Comparison of ENCODE assay signal across 39 cellular contexts in the genomic region with DNA sequence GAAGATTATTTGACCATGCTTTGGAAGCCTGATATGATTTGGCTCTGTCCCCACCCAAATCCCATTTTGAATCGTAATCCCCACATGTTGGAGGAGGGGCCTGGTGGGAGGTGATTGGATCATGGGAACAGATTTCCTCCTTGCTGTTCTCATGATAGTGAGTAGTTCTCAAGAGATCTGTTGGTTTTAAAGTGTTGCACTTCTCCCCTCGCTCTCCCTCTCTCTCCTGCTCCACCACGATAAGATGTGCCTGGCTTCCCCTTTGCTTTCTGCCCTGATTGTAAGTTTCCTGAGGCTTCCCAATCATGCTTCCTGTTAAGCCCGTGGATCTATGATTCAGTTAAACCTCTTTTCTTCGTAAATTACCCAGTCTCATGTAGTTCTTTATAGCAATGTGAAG. TPM values are rescaled to one million over a fixed set of nuclear protein-coding genes. Genes with fewer than 3 reads are reported as not detected.
"Had no signal": no experiment of that assay in that cellular context is flagged by ENCODE, and none has a peak within 500 bp of the region (broad histone marks: within the 10 kb centered on the region; RNA-seq: fewer than 3 reads in every experiment).

No MANE protein-coding gene starts in this region.

- H3K27ac ChIP-seq: adrenal gland, body of pancreas, breast epithelium, PC-9, RWPE1, VCaP had no signal

- H3K4me1 ChIP-seq: adrenal gland, breast epithelium had no signal

- H3K27me3 ChIP-seq: adrenal gland, body of pancreas, breast epithelium, MG63 had no signal

- H3K4me3 ChIP-seq: adrenal gland, body of pancreas, breast epithelium, MG63, PC-9 had no signal

- H3K9me3 ChIP-seq: adrenal gland, body of pancreas, breast epithelium, MG63 had no signal

- H3K36me3 ChIP-seq: adrenal gland, breast epithelium, MG63 had no signal

- ATAC-seq: activated naive CD4-positive, alpha-beta T cell treated with anti-CD3 and anti-CD28 coated beads, Interleukin-2, amount 50 U/mL, for 72 hours; activated T-cell treated with anti-CD3 and anti-CD28 coated beads, Interleukin-2, amount 50 U/mL, for 4 hours; body of pancreas; Right ventricle myocardium inferior; SK-N-SH treated with all-trans-retinoic acid at 6 μM for 48 hours had no signal

- DNase-seq: activated B cell treated with CpG ODN at 0.5 μM for 24 hours; activated CD4-positive, alpha-beta memory T cell treated with anti-CD3 and anti-CD28 coated beads for 36 hours; activated CD4-positive, alpha-beta T cell treated with anti-CD3 and anti-CD28 coated beads for 4 hours; activated CD4-positive, alpha-beta T cell treated with anti-CD3 and anti-CD28 coated beads, Interleukin-2, amount 50 U/mL, for 1 hour; activated CD4-positive, CD25-positive, alpha-beta regulatory T cell treated with anti-CD3 and anti-CD28 coated beads, Interleukin-2, amount 50 U/mL, for 72 hours; activated CD8-positive, alpha-beta memory T cell treated with anti-CD3 and anti-CD28 coated beads, Interleukin-2, amount 50 U/mL, for 4 hours; activated gamma-delta T cell treated with Interleukin-2 at 50 U/mL for 16 hours; activated naive CD4-positive, alpha-beta T cell treated with anti-CD3 and anti-CD28 coated beads for 36 hours; activated T-cell treated with anti-CD3 and anti-CD28 coated beads for 4 hours; activated T-cell treated with anti-CD3 and anti-CD28 coated beads, Interleukin-2, amount 50 U/mL, for 4 hours; adrenal gland; body of pancreas; Karpas-422; MG63; MV-4-11; NCI-H1092; NCI-H1436 treated with DMSO at 0.1 percent for 48 hours; NCI-H1694 treated with DMSO at 0.1 percent for 48 hours; NCI-H2029; NCI-H2171; NCI-H510A; NCI-H526; NCI-H748 treated with DMSO at 0.1 percent for 48 hours; PC-9; SIG-M5; SW 1271; T-helper 1 cell; T-helper 2 cell; T-helper 9 cell had no signal

RNA-seq across cellular contexts. Expression of gene FAM217A, which starts 21.7 kb away (rescaled TPM):
- total RNA-seq: activated B cell treated with CpG ODN at 0.5 μM for 24 hours; activated CD4-positive, alpha-beta memory T cell treated with anti-CD3 and anti-CD28 coated beads for 36 hours; activated naive CD4-positive, alpha-beta T cell treated with anti-CD3 and anti-CD28 coated beads for 36 hours; activated naive CD4-positive, alpha-beta T cell treated with anti-CD3 and anti-CD28 coated beads, Interleukin-2, amount 50 U/mL, for 72 hours; activated T-cell treated with anti-CD3 and anti-CD28 coated beads, Interleukin-2, amount 50 U/mL, for 4 hours; activated T-helper 1 cell treated with anti-CD3 and anti-CD28 coated beads, Interleukin-12 subunit alpha, Interleukin-12 subunit beta, Interleukin-2, Interleukin-4 antibody, amounts not matched to agents 30 ng/mL and 10 ng/mL and 1 ng/mL, durations not matched to agents 14 hours and 24 hours and 36 hours; adrenal gland; astrocyte; body of pancreas; breast epithelium; cardiac septum; PC-9; Right ventricle myocardium inferior; SK-MEL-5 had no signal
- polyA plus RNA-seq: adrenal gland had no signal
